1 cellular context compared by ENCODE assay signal in genomic region chr6:21263531-21264287, GRCh38.
TF ChIP-seq lines count a peak whose summit lies in the region.

No MANE protein-coding gene starts in this region.

TF ChIP-seq in K562, 482 proteins besides CTCF, POLR2A, EP300 and RAD21 (continued from another document and continues in another):
- TF ChIP-seq TSHZ1 (CRISPR knock-in tag; IDR thresholded peaks at IDR 0.05) = peak; percentile 69; the same call in 1 of the 2 replicates
- TF ChIP-seq, protein P1, sequence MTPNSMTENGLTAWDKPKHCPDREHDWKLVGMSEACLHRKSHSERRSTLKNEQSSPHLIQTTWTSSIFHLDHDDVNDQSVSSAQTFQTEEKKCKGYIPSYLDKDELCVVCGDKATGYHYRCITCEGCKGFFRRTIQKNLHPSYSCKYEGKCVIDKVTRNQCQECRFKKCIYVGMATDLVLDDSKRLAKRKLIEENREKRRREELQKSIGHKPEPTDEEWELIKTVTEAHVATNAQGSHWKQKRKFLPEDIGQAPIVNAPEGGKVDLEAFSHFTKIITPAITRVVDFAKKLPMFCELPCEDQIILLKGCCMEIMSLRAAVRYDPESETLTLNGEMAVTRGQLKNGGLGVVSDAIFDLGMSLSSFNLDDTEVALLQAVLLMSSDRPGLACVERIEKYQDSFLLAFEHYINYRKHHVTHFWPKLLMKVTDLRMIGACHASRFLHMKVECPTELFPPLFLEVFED (CRISPR knock-in tag; conservative IDR thresholded peaks at IDR 0.05) = no peak; the same call in 1 of the 2 replicates
- TF ChIP-seq PREB (CRISPR knock-in tag; IDR thresholded peaks at IDR 0.05) = no peak
- TF ChIP-seq CREB1 (IDR thresholded peaks at IDR 0.05) = no peak
- 0 out of 2 replicates have a peak, but pooled peaks have one; percentile 39 for TF ChIP-seq CREB1 (CRISPR knock-in tag; IDR thresholded peaks at IDR 0.05)
- no peak for TF ChIP-seq E2F8 (IDR thresholded peaks at IDR 0.05; ENCODE audit: low read depth, partially characterized antibody)
- TF ChIP-seq CHD2 (IDR thresholded peaks at IDR 0.05; ENCODE audit: low read depth, low read length) = no peak
- TF ChIP-seq, protein P2, sequence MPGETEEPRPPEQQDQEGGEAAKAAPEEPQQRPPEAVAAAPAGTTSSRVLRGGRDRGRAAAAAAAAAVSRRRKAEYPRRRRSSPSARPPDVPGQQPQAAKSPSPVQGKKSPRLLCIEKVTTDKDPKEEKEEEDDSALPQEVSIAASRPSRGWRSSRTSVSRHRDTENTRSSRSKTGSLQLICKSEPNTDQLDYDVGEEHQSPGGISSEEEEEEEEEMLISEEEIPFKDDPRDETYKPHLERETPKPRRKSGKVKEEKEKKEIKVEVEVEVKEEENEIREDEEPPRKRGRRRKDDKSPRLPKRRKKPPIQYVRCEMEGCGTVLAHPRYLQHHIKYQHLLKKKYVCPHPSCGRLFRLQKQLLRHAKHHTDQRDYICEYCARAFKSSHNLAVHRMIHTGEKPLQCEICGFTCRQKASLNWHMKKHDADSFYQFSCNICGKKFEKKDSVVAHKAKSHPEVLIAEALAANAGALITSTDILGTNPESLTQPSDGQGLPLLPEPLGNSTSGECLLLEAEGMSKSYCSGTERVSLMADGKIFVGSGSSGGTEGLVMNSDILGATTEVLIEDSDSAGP (CRISPR knock-in tag; IDR thresholded peaks at IDR 0.05) = no peak
- no peak for TF ChIP-seq HNRNPUL1 (IDR thresholded peaks at IDR 0.05; ENCODE audit: low read length)
- TF ChIP-seq KAT2B (IDR thresholded peaks at IDR 0.05; ENCODE audit: low read depth, low read length) = no peak
- no peak for TF ChIP-seq ZNF551 (CRISPR knock-in tag; IDR thresholded peaks at IDR 0.05)
- no peak for TF ChIP-seq TARDBP (IDR thresholded peaks at IDR 0.05)
- TF ChIP-seq RFX7 (CRISPR knock-in tag; IDR thresholded peaks at IDR 0.05) = no peak
- no peak for TF ChIP-seq ZKSCAN1 (IDR thresholded peaks at IDR 0.05; ENCODE audit: low read depth, low read length)
- TF ChIP-seq, protein P3, sequence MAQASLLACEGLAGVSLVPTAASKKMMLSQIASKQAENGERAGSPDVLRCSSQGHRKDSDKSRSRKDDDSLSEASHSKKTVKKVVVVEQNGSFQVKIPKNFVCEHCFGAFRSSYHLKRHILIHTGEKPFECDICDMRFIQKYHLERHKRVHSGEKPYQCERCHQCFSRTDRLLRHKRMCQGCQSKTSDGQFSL (CRISPR knock-in tag; IDR thresholded peaks at IDR 0.05) = no peak
- TF ChIP-seq, protein P3 (tag; IDR thresholded peaks at IDR 0.05) = peak in 1 of 2 experiments; percentile 62; a peak in 1 of 4 replicates
- TF ChIP-seq, protein P4, sequence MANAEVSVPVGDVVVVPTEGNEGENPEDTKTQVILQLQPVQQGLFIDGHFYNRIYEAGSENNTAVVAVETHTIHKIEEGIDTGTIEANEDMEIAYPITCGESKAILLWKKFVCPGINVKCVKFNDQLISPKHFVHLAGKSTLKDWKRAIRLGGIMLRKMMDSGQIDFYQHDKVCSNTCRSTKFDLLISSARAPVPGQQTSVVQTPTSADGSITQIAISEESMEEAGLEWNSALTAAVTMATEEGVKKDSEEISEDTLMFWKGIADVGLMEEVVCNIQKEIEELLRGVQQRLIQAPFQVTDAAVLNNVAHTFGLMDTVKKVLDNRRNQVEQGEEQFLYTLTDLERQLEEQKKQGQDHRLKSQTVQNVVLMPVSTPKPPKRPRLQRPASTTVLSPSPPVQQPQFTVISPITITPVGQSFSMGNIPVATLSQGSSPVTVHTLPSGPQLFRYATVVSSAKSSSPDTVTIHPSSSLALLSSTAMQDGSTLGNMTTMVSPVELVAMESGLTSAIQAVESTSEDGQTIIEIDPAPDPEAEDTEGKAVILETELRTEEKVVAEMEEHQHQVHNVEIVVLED (CRISPR knock-in tag; IDR thresholded peaks at IDR 0.05) = 0 out of 2 replicates have a peak, but pooled peaks have one; percentile 4
- TF ChIP-seq, protein P5, sequence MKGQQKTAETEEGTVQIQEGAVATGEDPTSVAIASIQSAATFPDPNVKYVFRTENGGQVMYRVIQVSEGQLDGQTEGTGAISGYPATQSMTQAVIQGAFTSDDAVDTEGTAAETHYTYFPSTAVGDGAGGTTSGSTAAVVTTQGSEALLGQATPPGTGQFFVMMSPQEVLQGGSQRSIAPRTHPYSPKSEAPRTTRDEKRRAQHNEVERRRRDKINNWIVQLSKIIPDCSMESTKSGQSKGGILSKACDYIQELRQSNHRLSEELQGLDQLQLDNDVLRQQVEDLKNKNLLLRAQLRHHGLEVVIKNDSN (CRISPR knock-in tag; IDR thresholded peaks at IDR 0.05) = peak; percentile 52; the same call in 1 of the 2 replicates
- TF ChIP-seq ZNF644 (tag; IDR thresholded peaks at IDR 0.05; ENCODE audit: low read depth) = 0 out of 2 replicates have a peak, but pooled peaks have one; percentile 37
- TF ChIP-seq, protein P6, sequence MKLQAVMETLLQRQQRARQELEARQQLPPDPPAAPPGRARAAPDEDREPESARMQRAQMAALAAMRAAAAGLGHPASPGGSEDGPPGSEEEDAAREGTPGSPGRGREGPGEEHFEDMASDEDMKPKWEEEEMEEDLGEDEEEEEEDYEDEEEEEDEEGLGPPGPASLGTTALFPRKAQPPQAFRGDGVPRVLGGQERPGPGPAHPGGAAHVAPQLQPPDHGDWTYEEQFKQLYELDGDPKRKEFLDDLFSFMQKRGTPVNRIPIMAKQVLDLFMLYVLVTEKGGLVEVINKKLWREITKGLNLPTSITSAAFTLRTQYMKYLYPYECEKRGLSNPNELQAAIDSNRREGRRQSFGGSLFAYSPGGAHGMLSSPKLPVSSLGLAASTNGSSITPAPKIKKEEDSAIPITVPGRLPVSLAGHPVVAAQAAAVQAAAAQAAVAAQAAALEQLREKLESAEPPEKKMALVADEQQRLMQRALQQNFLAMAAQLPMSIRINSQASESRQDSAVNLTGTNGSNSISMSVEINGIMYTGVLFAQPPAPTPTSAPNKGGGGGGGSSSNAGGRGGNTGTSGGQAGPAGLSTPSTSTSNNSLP (IDR thresholded peaks at IDR 0.05; ENCODE audit: borderline replicate concordance, low read depth, low read length) = no peak
- TF ChIP-seq, protein P7, sequence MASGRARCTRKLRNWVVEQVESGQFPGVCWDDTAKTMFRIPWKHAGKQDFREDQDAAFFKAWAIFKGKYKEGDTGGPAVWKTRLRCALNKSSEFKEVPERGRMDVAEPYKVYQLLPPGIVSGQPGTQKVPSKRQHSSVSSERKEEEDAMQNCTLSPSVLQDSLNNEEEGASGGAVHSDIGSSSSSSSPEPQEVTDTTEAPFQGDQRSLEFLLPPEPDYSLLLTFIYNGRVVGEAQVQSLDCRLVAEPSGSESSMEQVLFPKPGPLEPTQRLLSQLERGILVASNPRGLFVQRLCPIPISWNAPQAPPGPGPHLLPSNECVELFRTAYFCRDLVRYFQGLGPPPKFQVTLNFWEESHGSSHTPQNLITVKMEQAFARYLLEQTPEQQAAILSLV (tag; IDR thresholded peaks at IDR 0.05) = 0 out of 2 replicates have a peak, but pooled peaks have one; percentile 25
- TF ChIP-seq RBM22 (IDR thresholded peaks at IDR 0.05; ENCODE audit: low read depth, low read length, poor library complexity, severe bottlenecking) = no peak
- peak; percentile 79 for TF ChIP-seq HDAC8 (tag; IDR thresholded peaks at IDR 0.05)
- TF ChIP-seq, protein P8, sequence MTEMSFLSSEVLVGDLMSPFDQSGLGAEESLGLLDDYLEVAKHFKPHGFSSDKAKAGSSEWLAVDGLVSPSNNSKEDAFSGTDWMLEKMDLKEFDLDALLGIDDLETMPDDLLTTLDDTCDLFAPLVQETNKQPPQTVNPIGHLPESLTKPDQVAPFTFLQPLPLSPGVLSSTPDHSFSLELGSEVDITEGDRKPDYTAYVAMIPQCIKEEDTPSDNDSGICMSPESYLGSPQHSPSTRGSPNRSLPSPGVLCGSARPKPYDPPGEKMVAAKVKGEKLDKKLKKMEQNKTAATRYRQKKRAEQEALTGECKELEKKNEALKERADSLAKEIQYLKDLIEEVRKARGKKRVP (CRISPR knock-in tag; IDR thresholded peaks at IDR 0.05) = peak; percentile 88
- TF ChIP-seq MEIS2 (IDR thresholded peaks at IDR 0.05; ENCODE audit: partially characterized antibody) = no peak
- peak; percentile 64 for TF ChIP-seq MEF2A (IDR thresholded peaks at IDR 0.05; ENCODE audit: control insufficient read depth, low read depth, low read length)
- no peak for TF ChIP-seq ELK1 (CRISPR knock-in tag; IDR thresholded peaks at IDR 0.05)
- peak; percentile 84 for TF ChIP-seq SMAD4 (CRISPR knock-in tag; conservative IDR thresholded peaks at IDR 0.05)
- TF ChIP-seq YBX1 (IDR thresholded peaks at IDR 0.05) = no peak
- TF ChIP-seq KAT8 (IDR thresholded peaks at IDR 0.05; ENCODE audit: low read depth) = no peak
- no peak for TF ChIP-seq HINFP (tag; conservative IDR thresholded peaks at IDR 0.05; ENCODE audit: low read depth)
- TF ChIP-seq HNRNPK (IDR thresholded peaks at IDR 0.05; ENCODE audit: low read depth, low read length, poor library complexity, severe bottlenecking) = no peak
- no peak for TF ChIP-seq BMI1 (IDR thresholded peaks at IDR 0.05; ENCODE audit: low read length)
- TF ChIP-seq RB1 (IDR thresholded peaks at IDR 0.05; ENCODE audit: low read depth) = no peak
- peak; percentile 89 for TF ChIP-seq ATF7 (IDR thresholded peaks at IDR 0.05)
- TF ChIP-seq EP400 (IDR thresholded peaks at IDR 0.05) = peak; percentile 47
- TF ChIP-seq POLR2AphosphoS5 (IDR thresholded peaks at IDR 0.05; ENCODE audit: control insufficient read depth, insufficient read depth, low read depth, low read length) = no peak
